ENCODE assay signal across 9 cellular contexts in the genomic region with DNA sequence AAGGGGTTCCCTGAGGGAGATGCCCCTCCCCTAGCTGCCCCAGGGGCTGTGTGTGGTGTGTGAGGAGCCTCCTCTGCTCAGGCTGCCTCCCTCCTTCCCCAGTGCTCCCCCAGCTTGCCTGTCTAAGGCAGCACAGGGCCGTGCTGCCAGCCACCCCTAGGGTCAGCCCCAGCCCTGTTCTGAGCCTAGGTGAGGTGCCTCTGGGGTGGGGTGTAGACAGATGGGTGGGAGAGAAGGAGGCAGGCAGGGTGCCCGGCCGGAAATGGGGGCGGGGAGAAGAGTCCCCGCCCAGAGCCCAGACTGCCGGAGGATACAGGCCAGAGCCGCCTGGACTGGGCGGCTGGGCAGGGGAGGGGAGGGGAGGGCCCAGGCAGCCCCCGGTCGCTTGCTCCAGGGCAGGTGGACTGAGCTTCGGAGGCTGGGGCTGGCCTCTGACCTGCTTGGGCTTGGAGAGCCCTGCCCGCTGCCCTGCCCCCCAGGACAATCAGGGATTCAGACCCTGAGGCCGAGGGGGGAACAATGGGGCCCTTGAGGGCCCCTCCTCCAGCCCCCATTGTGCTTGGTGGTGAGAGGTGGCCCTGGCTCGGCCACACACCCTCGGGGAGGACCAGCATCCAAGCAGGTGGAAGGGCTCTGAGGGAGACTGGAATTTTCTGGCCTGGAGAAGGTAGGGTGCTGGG. TPM values are rescaled to one million over a fixed set of nuclear protein-coding genes. Genes with fewer than 3 reads are reported as not detected.
A peak's percentile ranks its signal among the peaks of the same experiment; 100 is the strongest.
DNase-seq lines count a peak whose midpoint lies in the region; ATAC-seq and TF ChIP-seq lines count a peak whose summit lies in the region.
"Had no signal": no experiment of that assay in that cellular context is flagged by ENCODE, and none has a peak within 500 bp of the region (broad histone marks: within the 10 kb centered on the region; RNA-seq: fewer than 3 reads in every experiment).

TSS of gene GJC2 (plus strand) at position 590 of the 680 bp plus-strand sequence. CDS start 7,829 bp downstream, outside the sequence.

- H3K4me3 ChIP-seq in DND-41 (ENCODE audit: low read depth in 1 of 2, low read length in 2 of 2) (no peak within 1 kb of the TSS), adipocyte (ENCODE audit: low read length) (peak within 1 kb of the TSS; percentile 33), left ventricle myocardium inferior (peak within 1 kb of the TSS; percentile 59), PC-3 (ENCODE audit: low read length) (no peak within 1 kb of the TSS)

- H3K27ac ChIP-seq in DND-41 (ENCODE audit: low read length) (no peak within 1 kb of the TSS), left ventricle myocardium inferior (replicated peaks) (peak within 1 kb of the TSS; percentile 90), PC-3 (ENCODE audit: low read length) (no peak within 1 kb of the TSS)
- H3K27ac ChIP-seq: HL-60 had no signal

- H3K4me1 ChIP-seq in DND-41 (ENCODE audit: insufficient read depth, low read length) (peaks cover 1% of the 10 kb centered on the region; the same call in 1 of the 2 replicates), adipocyte (ENCODE audit: control insufficient read depth, insufficient read depth, low read length) (peaks cover 31% of the 10 kb centered on the region), left ventricle myocardium inferior (peaks cover 72% of the 10 kb centered on the region), PC-3 (ENCODE audit: insufficient read depth, low read length) (no peaks in the 10 kb centered on the region)

- BruUV-seq in PC-3 (replicated peaks; lab: Mats Ljungman, UMichigan): no TSS peak

- H3K9ac ChIP-seq in DND-41 (ENCODE audit: low read depth, low read length) (no peak within 1 kb of the TSS), adipocyte (ENCODE audit: low read length) (peak within 1 kb of the TSS; percentile 66), PC-3 (ENCODE audit: low read length) (no peak within 1 kb of the TSS)

- no peaks in the 10 kb centered on the region for H3K9me3 ChIP-seq in DND-41 (ENCODE audit: insufficient read depth, low read length, severe bottlenecking)
- no peaks in the 10 kb centered on the region for H3K9me3 ChIP-seq in adipocyte (ENCODE audit: control insufficient read depth, low read length)
- no peaks in the 10 kb centered on the region for H3K9me3 ChIP-seq in left ventricle myocardium inferior (replicated peaks)
- H3K9me3 ChIP-seq in PC-3 (ENCODE audit: low read length): no peaks in the 10 kb centered on the region

- POLR2A ChIA-PET in PC-3 (lab: Charles Lee; ENCODE audit: unreplicated experiment): no interaction called here

- CTCF ChIA-PET in PC-3 (lab: Charles Lee): no interaction called here

- 0 out of 3 replicates have a peak, but pooled peaks have one; percentile 6 for ATAC-seq in DND-41 (ENCODE audit: insufficient read depth, low read depth)
- no peak for ATAC-seq in PC-3
- no peak for ATAC-seq in GM19023 (IDR thresholded peaks at IDR 0.05; ENCODE audit: unreplicated experiment)

- DNase-seq in DND-41 (no peak), adipocyte (ENCODE audit: low read depth) (no peak), left ventricle myocardium inferior (peak; percentile 65), pons (ENCODE audit: low spot score) (peak; percentile 86), PC-3 (no peak), RPMI8226 (no peak), COLO668 (lab: John Stamatoyannopoulos, UW; ENCODE audit: unreplicated experiment) (no peak)

- no peaks in the 10 kb centered on the region for H3K27me3 ChIP-seq in DND-41 (ENCODE audit: insufficient read depth, low read length, poor library complexity)
- no peaks in the 10 kb centered on the region for H3K27me3 ChIP-seq in adipocyte (replicated peaks; ENCODE audit: control insufficient read depth, insufficient read depth, low read length)
- H3K27me3 ChIP-seq in left ventricle myocardium inferior (ENCODE audit: low read depth): no peaks in the 10 kb centered on the region
- no peaks in the 10 kb centered on the region for H3K27me3 ChIP-seq in PC-3 (ENCODE audit: low read length)

- no peaks in the 10 kb centered on the region for H3K9me2 ChIP-seq in PC-3 (replicated peaks; ENCODE audit: low read length)

- H3F3A ChIP-seq in PC-3 (ENCODE audit: low read length, unreplicated experiment): no peaks in the 10 kb centered on the region

- H3K4me2 ChIP-seq in DND-41 (ENCODE audit: insufficient read depth, low read length) (no peak within 1 kb of the TSS), PC-3 (ENCODE audit: low read length) (no peak within 1 kb of the TSS)

- peaks cover 69% of the 10 kb centered on the region for H4K20me1 ChIP-seq in DND-41 (ENCODE audit: insufficient read depth, low read length)
- H4K20me1 ChIP-seq in PC-3 (ENCODE audit: low read length): peaks cover 21% of the 10 kb centered on the region

- H2AFZ ChIP-seq in DND-41 (ENCODE audit: low read depth, low read length): no peak within 1 kb of the TSS
- no peak within 1 kb of the TSS for H2AFZ ChIP-seq in PC-3 (ENCODE audit: low read length)

- H3K36me3 ChIP-seq in DND-41 (ENCODE audit: insufficient read depth, low read length): peaks cover 53% of the 10 kb centered on the region
- peaks cover 30% of the 10 kb centered on the region for H3K36me3 ChIP-seq in adipocyte (ENCODE audit: control insufficient read depth, insufficient read depth, low read length, severe bottlenecking)
- peaks cover 37% of the 10 kb centered on the region for H3K36me3 ChIP-seq in left ventricle myocardium inferior
- H3K36me3 ChIP-seq in PC-3 (ENCODE audit: low read depth, low read length): peaks cover 13% of the 10 kb centered on the region

- no peak for TF ChIP-seq CTCF in DND-41 (IDR thresholded peaks at IDR 0.05; ENCODE audit: borderline replicate concordance, extremely low read depth, low read length, poor library complexity, severe bottlenecking)
- no peak for TF ChIP-seq CTCF in left ventricle myocardium inferior (IDR thresholded peaks at IDR 0.05; ENCODE audit: borderline replicate concordance)
- TF ChIP-seq CTCF in PC-3 (conservative IDR thresholded peaks at IDR 0.05; ENCODE audit: low read depth, low read length): no peak

- intact Hi-C loops in left ventricle myocardium inferior (cut with micrococcal nuclease): no loop called here
- intact Hi-C loops in PC-3 (cut with micrococcal nuclease): no loop called here

- H3K79me2 ChIP-seq in DND-41 (ENCODE audit: insufficient read depth, low read length): peaks cover 30% of the 10 kb centered on the region
- peaks cover 32% of the 10 kb centered on the region for H3K79me2 ChIP-seq in PC-3 (ENCODE audit: low read length)

RNA-seq across cellular contexts. Expression of gene GJC2, which starts in this region (rescaled TPM):
- total RNA-seq in left ventricle myocardium inferior: 1.0 TPM
- total RNA-seq in PC-3 (2014; rRNA removed): 1.2 and 2.2 TPM in 2 replicates

Comparison
In these comparisons a context has a peak if more than half of its experiments do, and no peak if none do; other contexts are left out.
1. DNase-seq: peak in left ventricle myocardium inferior (single experiment) and pons (single experiment); none in DND-41 (single experiment), adipocyte (single experiment), PC-3 (single experiment), RPMI8226 (single experiment) and COLO668 (single experiment).
2. H3K4me3 ChIP-seq: peak in adipocyte (single experiment) and left ventricle myocardium inferior (single experiment); none in DND-41 (0 of 2) and PC-3 (single experiment).